In genomic region chr12:62789856-62790255, GRCh38 we compare ENCODE assay signal across 17 cellular contexts.
DNase-seq lines count a peak whose midpoint lies in the region; ATAC-seq and TF ChIP-seq lines count a peak whose summit lies in the region.
"Had no signal": no experiment of that assay in that cellular context is flagged by ENCODE, and none has a peak within 500 bp of the region (broad histone marks: within the 10 kb centered on the region; RNA-seq: fewer than 3 reads in every experiment).

No MANE protein-coding gene starts in this region.

- H3K27ac ChIP-seq in HL-60 (replicated peaks) (peak overlapping the region; percentile 40), mesendoderm (ENCODE audit: low read depth, low read length) (no peak overlapping the region), gastrocnemius medialis (peak overlapping the region; percentile 24 to 70 (median 64))
- H3K27ac ChIP-seq: C4-2B, KMS-11, SJSA1 had no signal

- H3K36me3 Mint-ChIP-seq in dendritic cell treated with granulocyte-macrophage colony-stimulating factor and Interleukin-4, amounts not matched to agents 40 ng/mL and 50 ng/mL, for 4 days (ENCODE audit: low read depth), result no peaks in the 10 kb centered on the region

- no peak overlapping the region for H3K4ac ChIP-seq in mesendoderm (ENCODE audit: low read depth, low read length)

- TF ChIP-seq CTCF in HL-60 (IDR thresholded peaks at IDR 0.05; ENCODE audit: insufficient read depth, low read length), result no peak
- no peak for TF ChIP-seq CTCF in gastrocnemius medialis (IDR thresholded peaks at IDR 0.05 in 4 of 5, conservative IDR thresholded peaks at IDR 0.05 in 1 of 5)

- H3K23ac ChIP-seq in mesendoderm (ENCODE audit: low read length), result no peak overlapping the region

- no peak overlapping the region for H3K9ac ChIP-seq in mesendoderm (ENCODE audit: low read length)
- H3K9ac ChIP-seq: KMS-11 had no signal

- no peak overlapping the region for H4K8ac ChIP-seq in mesendoderm (ENCODE audit: low read depth, low read length)

- peaks cover 48% of the 10 kb centered on the region for H3K4me1 Mint-ChIP-seq in dendritic cell treated with granulocyte-macrophage colony-stimulating factor and Interleukin-4, amounts not matched to agents 40 ng/mL and 50 ng/mL, for 4 days (ENCODE audit: low read depth)

- intact Hi-C loops in dendritic cell treated with granulocyte-macrophage colony-stimulating factor and Interleukin-4, amounts not matched to agents 40 ng/mL and 50 ng/mL, for 4 days (cut with micrococcal nuclease), result loop anchor here (5.0 kb wide), 1 partner anchor 188 kb away; no protein-coding TSS in a partner anchor
- intact Hi-C loops in gastrocnemius medialis (cut with DNase I; ENCODE audit: low total_unique reads), result no loop called here

- DNase-seq in HL-60 (ENCODE audit: low read depth in 1 of 2, low spot score in 1 of 2) (no peak), mesendoderm (no peak), gastrocnemius medialis (no peak), nucleus accumbens (lab: John Stamatoyannopoulos, UW) (no peak), foreskin melanocyte (no peak)
- DNase-seq in activated naive CD4-positive, alpha-beta T cell (lab: John Stamatoyannopoulos, UW), result no peak
- DNase-seq: AML-193, DMS79 treated with DMSO at 0.1 percent for 48 hours, MV-4-11, NCI-H1417, NCI-H1930, NCI-H345, NCI-H526 had no signal

- in situ Hi-C loops in gastrocnemius medialis (cut with MboI; ENCODE audit: low sequenced_read_pairs in 4 of 4), result loop anchor here (5.0 to 25.0 kb wide), 6 partner anchors 205 to 528 kb away; partner anchors contain the start of gene USP15 (in 2 of the 4)

- no peaks in the 10 kb centered on the region for H3K79me2 ChIP-seq in mesendoderm (ENCODE audit: control insufficient read depth, insufficient read depth, low read length)

- H3K9me3 Mint-ChIP-seq in dendritic cell treated with granulocyte-macrophage colony-stimulating factor and Interleukin-4, amounts not matched to agents 40 ng/mL and 50 ng/mL, for 4 days, result no peaks in the 10 kb centered on the region

- H2BK120ac ChIP-seq in mesendoderm (ENCODE audit: low read depth, low read length), result no peak overlapping the region

- no peaks in the 10 kb centered on the region for H3K36me3 ChIP-seq in mesendoderm (ENCODE audit: control insufficient read depth, insufficient read depth, low read length)
- H3K36me3 ChIP-seq in gastrocnemius medialis, result no peaks in the 10 kb centered on the region
- H3K36me3 ChIP-seq: SJSA1 had no signal

- no peaks in the 10 kb centered on the region for H3K27me3 Mint-ChIP-seq in dendritic cell treated with granulocyte-macrophage colony-stimulating factor and Interleukin-4, amounts not matched to agents 40 ng/mL and 50 ng/mL, for 4 days

- H3K18ac ChIP-seq in mesendoderm (ENCODE audit: low read length), result peak overlapping the region; percentile 72

- H2BK15ac ChIP-seq in mesendoderm (replicated peaks; ENCODE audit: low read depth), result no peak overlapping the region

- no peak overlapping the region for H3K4me3 Mint-ChIP-seq in dendritic cell treated with granulocyte-macrophage colony-stimulating factor and Interleukin-4, amounts not matched to agents 40 ng/mL and 50 ng/mL, for 4 days

- WGBS in mesendoderm (ENCODE audit: extremely low coverage, insufficient coverage, low lambda C conversion rate), result no CpG with 5 or more reads among the region's 3 CpGs

- no peak for ATAC-seq in gastrocnemius medialis

- no peak for TF ChIP-seq POLR2A in gastrocnemius medialis (IDR thresholded peaks at IDR 0.05)

- peak overlapping the region; percentile 34 for H3K56ac ChIP-seq in mesendoderm (ENCODE audit: low read length)

- H2BK5ac ChIP-seq in mesendoderm (ENCODE audit: low read length), result peak overlapping the region; percentile 24

- no peaks in the 10 kb centered on the region for H3K9me3 ChIP-seq in gastrocnemius medialis
- H3K9me3 ChIP-seq: SJSA1 had no signal

- H3K4me1 ChIP-seq in mesendoderm (ENCODE audit: control insufficient read depth, low read depth, low read length) (peaks cover 5% of the 10 kb centered on the region), gastrocnemius medialis (peaks cover 8 to 38% of the 10 kb centered on the region in 2 donors)

- peak overlapping the region; percentile 79 for H3K27ac Mint-ChIP-seq in dendritic cell treated with granulocyte-macrophage colony-stimulating factor and Interleukin-4, amounts not matched to agents 40 ng/mL and 50 ng/mL, for 4 days

- H4K5ac ChIP-seq in mesendoderm (ENCODE audit: low read length), result no peak overlapping the region

- H3K4me3 ChIP-seq in HL-60 (replicated peaks; ENCODE audit: insufficient read depth, low read length) (no peak overlapping the region), mesendoderm (ENCODE audit: low read length) (no peak overlapping the region), gastrocnemius medialis (no peak overlapping the region)
- H3K4me3 ChIP-seq: SJSA1 had no signal

- H2AK5ac ChIP-seq in mesendoderm (ENCODE audit: low read length), result peak overlapping the region; percentile 73

- H3K27me3 ChIP-seq in HL-60 (ENCODE audit: insufficient read depth, poor library complexity, severe bottlenecking) (no peaks in the 10 kb centered on the region), mesendoderm (ENCODE audit: insufficient read depth, low read length, poor library complexity) (no peaks in the 10 kb centered on the region), gastrocnemius medialis (no peaks in the 10 kb centered on the region)
- H3K27me3 ChIP-seq: SJSA1 had no signal

- H3K79me1 ChIP-seq in mesendoderm (ENCODE audit: low read length), result peaks cover 3% of the 10 kb centered on the region

- no peak overlapping the region for H3K4me2 ChIP-seq in mesendoderm (ENCODE audit: low read length)
- H3K4me2 ChIP-seq: KMS-11 had no signal
